In genomic region chr14:49853158-49853477, GRCh38 we compare ENCODE assay signal across 8 cellular contexts. TPM values are rescaled to one million over a fixed set of nuclear protein-coding genes. Genes with fewer than 3 reads are reported as not detected.
A peak's percentile ranks its signal among the peaks of the same experiment; 100 is the strongest.
DNase-seq lines count a peak whose midpoint lies in the region; ATAC-seq lines count a peak whose summit lies in the region.

No MANE protein-coding gene starts in this region.

- no peak for DNase-seq in central memory CD8-positive, alpha-beta T cell (ENCODE audit: low spot score in 2 of 2)
- DNase-seq in germinal center (ENCODE audit: low spot score) = no peak
- DNase-seq in amniotic stem cell (lab: John Stamatoyannopoulos, UW) = no peak
- no peak for DNase-seq in activated effector memory CD4-positive, alpha-beta T cell treated with Interleukin-2 at 50 U/mL for 16 hours
- no peak for DNase-seq in mucosa of gallbladder (ENCODE audit: low spot score)

- H3K27me3 Mint-ChIP-seq in central memory CD8-positive, alpha-beta T cell = no peaks in the 10 kb centered on the region

- H3K27me3 ChIP-seq in muscle layer of colon (ENCODE audit: control insufficient read depth in 1 of 2, insufficient read depth in 2 of 2, low read length in 2 of 2) = no peaks in the 10 kb centered on the region

- H3K4me1 Mint-ChIP-seq in central memory CD8-positive, alpha-beta T cell = peaks cover 41% of the 10 kb centered on the region

- ATAC-seq in GM19397 (IDR thresholded peaks at IDR 0.05; ENCODE audit: unreplicated experiment) = peak; percentile 2
- peak; percentile 10 for ATAC-seq in HG03521 (IDR thresholded peaks at IDR 0.05; ENCODE audit: unreplicated experiment)
- peak; percentile 24 for ATAC-seq in central memory CD8-positive, alpha-beta T cell (replicated peaks; ENCODE audit: extremely low read depth, poor library complexity, severe bottlenecking)

- peak overlapping the region; percentile 99 for H3K4me3 Mint-ChIP-seq in central memory CD8-positive, alpha-beta T cell

- peaks cover 21% of the 10 kb centered on the region for H3K36me3 ChIP-seq in muscle layer of colon (ENCODE audit: insufficient read depth, low read length)

- peaks cover 10% of the 10 kb centered on the region for H3K4me1 ChIP-seq in muscle layer of colon (ENCODE audit: insufficient read depth, low read length)

- no peaks in the 10 kb centered on the region for H3K9me3 Mint-ChIP-seq in central memory CD8-positive, alpha-beta T cell

- peak overlapping the region; percentile 84 for H3K27ac ChIP-seq in muscle layer of colon (ENCODE audit: low read depth, low read length)

- peak overlapping the region; percentile 94 for H3K27ac Mint-ChIP-seq in central memory CD8-positive, alpha-beta T cell (ENCODE audit: low read depth)

- peak overlapping the region; percentile 66 to 100 for H3K4me3 ChIP-seq in muscle layer of colon (ENCODE audit: low read depth in 1 of 2, low read length in 2 of 2)

- H3K36me3 Mint-ChIP-seq in central memory CD8-positive, alpha-beta T cell (ENCODE audit: insufficient read depth) = peaks cover 31% of the 10 kb centered on the region

- no peaks in the 10 kb centered on the region for H3K9me3 ChIP-seq in muscle layer of colon (ENCODE audit: low read length)

- peak overlapping the region; percentile 99 for H3K9ac ChIP-seq in muscle layer of colon (ENCODE audit: low read length)

RNA-seq across cellular contexts. Expression of gene NEMF, which starts 0.5 kb away (rescaled TPM):
- total RNA-seq in mucosa of gallbladder = 62.5 TPM

RNA-seq across cellular contexts. Expression of gene ARF6, which starts 39.8 kb away (rescaled TPM):
- total RNA-seq in mucosa of gallbladder = 62.0 TPM
